ENCODE assay signal across 1 cellular context in the genomic region with DNA sequence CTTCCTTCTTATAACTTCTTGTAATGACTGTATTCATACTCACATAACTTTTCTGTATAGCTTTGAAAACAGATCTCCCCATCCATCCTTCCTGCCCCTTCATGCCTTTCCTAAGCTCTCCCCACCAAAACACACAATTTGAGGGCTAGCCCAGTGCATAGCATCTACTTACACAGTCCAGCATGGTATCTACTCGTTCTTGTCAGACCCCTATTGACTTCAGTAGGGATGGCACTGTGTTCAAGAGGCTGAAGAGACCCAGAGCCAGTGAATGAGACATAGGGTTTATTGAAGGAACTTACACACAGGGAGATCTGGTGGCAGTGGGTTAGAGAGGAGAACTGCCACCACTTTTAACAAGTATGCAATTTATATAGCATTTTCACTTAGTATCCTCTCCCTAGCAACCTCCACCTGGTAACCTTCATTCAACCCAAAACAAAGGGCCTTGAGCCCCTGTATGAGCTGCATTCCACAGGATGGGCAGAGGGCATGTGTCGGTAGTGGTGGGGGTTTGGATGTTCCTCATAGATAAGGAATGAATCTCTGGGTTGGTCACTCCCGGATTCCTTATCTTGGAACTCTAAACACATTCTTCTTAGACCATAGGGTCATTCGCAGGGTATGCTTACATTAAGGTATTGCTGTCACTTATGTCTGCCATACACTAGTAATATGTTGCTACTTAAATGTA.
TF ChIP-seq lines count a peak whose summit lies in the region.

No MANE protein-coding gene starts in this region.

TF ChIP-seq in HCT116, 20 proteins besides CTCF, POLR2A, EP300 and RAD21 (continued from another document):
- TF ChIP-seq, protein P1, sequence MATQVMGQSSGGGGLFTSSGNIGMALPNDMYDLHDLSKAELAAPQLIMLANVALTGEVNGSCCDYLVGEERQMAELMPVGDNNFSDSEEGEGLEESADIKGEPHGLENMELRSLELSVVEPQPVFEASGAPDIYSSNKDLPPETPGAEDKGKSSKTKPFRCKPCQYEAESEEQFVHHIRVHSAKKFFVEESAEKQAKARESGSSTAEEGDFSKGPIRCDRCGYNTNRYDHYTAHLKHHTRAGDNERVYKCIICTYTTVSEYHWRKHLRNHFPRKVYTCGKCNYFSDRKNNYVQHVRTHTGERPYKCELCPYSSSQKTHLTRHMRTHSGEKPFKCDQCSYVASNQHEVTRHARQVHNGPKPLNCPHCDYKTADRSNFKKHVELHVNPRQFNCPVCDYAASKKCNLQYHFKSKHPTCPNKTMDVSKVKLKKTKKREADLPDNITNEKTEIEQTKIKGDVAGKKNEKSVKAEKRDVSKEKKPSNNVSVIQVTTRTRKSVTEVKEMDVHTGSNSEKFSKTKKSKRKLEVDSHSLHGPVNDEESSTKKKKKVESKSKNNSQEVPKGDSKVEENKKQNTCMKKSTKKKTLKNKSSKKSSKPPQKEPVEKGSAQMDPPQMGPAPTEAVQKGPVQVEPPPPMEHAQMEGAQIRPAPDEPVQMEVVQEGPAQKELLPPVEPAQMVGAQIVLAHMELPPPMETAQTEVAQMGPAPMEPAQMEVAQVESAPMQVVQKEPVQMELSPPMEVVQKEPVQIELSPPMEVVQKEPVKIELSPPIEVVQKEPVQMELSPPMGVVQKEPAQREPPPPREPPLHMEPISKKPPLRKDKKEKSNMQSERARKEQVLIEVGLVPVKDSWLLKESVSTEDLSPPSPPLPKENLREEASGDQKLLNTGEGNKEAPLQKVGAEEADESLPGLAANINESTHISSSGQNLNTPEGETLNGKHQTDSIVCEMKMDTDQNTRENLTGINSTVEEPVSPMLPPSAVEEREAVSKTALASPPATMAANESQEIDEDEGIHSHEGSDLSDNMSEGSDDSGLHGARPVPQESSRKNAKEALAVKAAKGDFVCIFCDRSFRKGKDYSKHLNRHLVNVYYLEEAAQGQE (IDR thresholded peaks at IDR 0.05; ENCODE audit: low read depth) = no peak
- TF ChIP-seq YY1 (IDR thresholded peaks at IDR 0.05; ENCODE audit: extremely low read depth, insufficient replicate concordance, low read depth, low read length) = no peak
- no peak for TF ChIP-seq EGR1 (IDR thresholded peaks at IDR 0.05; ENCODE audit: low read depth)
- TF ChIP-seq POLR2AphosphoS5 (IDR thresholded peaks at IDR 0.05; ENCODE audit: low read depth, low read length) = no peak
- no peak for TF ChIP-seq JUND (IDR thresholded peaks at IDR 0.05)
- TF ChIP-seq ZNF274 (IDR thresholded peaks at IDR 0.05; ENCODE audit: low read depth, low read length) = no peak
- TF ChIP-seq, protein P2, sequence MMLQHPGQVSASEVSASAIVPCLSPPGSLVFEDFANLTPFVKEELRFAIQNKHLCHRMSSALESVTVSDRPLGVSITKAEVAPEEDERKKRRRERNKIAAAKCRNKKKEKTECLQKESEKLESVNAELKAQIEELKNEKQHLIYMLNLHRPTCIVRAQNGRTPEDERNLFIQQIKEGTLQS (IDR thresholded peaks at IDR 0.05) = no peak
